Comparison of ENCODE assay signal across 38 cellular contexts in the genomic region with DNA sequence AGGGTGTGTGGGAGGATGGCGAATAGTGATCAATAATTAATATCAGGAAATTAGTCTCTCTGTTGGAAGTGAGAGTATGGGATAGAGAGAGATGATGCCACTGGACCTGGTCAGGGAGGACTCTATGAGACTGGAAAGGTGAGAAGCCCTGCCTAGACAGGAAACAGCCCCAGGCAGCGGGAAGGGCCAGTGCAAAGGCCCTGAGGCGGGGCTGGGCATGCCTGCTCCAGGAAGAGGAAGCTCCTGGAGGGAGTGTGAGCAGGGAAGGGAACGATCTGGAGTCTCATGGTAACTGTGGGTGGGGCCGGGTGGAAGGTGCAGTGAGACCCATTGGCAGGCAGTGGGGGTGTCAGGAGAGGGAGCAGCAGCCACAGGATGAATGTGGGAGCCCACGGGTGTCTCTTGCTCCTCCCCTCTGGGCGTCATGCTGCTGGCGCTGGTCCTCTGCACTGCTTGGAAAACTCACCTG. TPM values are rescaled to one million over a fixed set of nuclear protein-coding genes. Genes with fewer than 3 reads are reported as not detected.
DNase-seq lines count a peak whose midpoint lies in the region; ATAC-seq, FAIRE-seq and TF ChIP-seq lines count a peak whose summit lies in the region.
"Had no signal": no experiment of that assay in that cellular context is flagged by ENCODE, and none has a peak within 500 bp of the region (broad histone marks: within the 10 kb centered on the region; RNA-seq: fewer than 3 reads in every experiment).

No MANE protein-coding gene starts in this region.

- POLR2A ChIA-PET in HepG2 (lab: Yijun Ruan, JAX), result interaction anchor here (0.5 to 18.0 kb wide), 14 partner anchors 10 to 289 kb away, joined by 3 to 543 read pairs (median 6); a partner anchor contains a TSS

- H2BK15ac ChIP-seq in mesenchymal stem cell (ENCODE audit: low read depth, poor library complexity, severe bottlenecking), result no peak overlapping the region

- ATAC-seq in HepG2, result no peak
- no peak for ATAC-seq in right lobe of liver
- ATAC-seq in HG03045 (IDR thresholded peaks at IDR 0.05; ENCODE audit: unreplicated experiment), result no peak
- no peak for ATAC-seq in HG03175 (IDR thresholded peaks at IDR 0.05; ENCODE audit: unreplicated experiment)
- no peak for ATAC-seq in HG03108 (IDR thresholded peaks at IDR 0.05; ENCODE audit: unreplicated experiment)
- no peak for ATAC-seq in GM21786 (IDR thresholded peaks at IDR 0.05; ENCODE audit: unreplicated experiment)
- ATAC-seq: activated CD8-positive, alpha-beta memory T cell treated with anti-CD3 and anti-CD28 coated beads, Interleukin-2, amount 10 ng/mL, durations not matched to agents 7 days and 5 days; body of pancreas; naive thymus-derived CD8-positive, alpha-beta T cell; Right ventricle myocardium inferior; stimulated activated naive CD8-positive, alpha-beta T cell treated with anti-CD3 and anti-CD28 coated beads, Interleukin-15, amount 100 ng/mL, for 72 hours had no signal

- H2AFZ ChIP-seq in HepG2 (ENCODE audit: low read length), result no peak overlapping the region
- H2AFZ ChIP-seq in mesenchymal stem cell (ENCODE audit: low read depth, low read length), result no peak overlapping the region

- BruUV-seq in HepG2 (replicated peaks; lab: Mats Ljungman, UMichigan), result no TSS peak

- CTCF ChIA-PET in HepG2 (lab: Yijun Ruan, JAX; ENCODE audit: low intra/inter-chr PET ratio, low total read pairs), result interaction anchor here (1.3 kb wide), 1 partner anchor 33 kb away, joined by 4 read pairs; no protein-coding TSS in a partner anchor

- H3K27ac ChIP-seq in HepG2 (ENCODE audit: extremely low read length, insufficient read depth, low read length) (peak overlapping the region; percentile 48), right lobe of liver (no peak overlapping the region), mesenchymal stem cell (ENCODE audit: low read length, poor library complexity, severe bottlenecking) (no peak overlapping the region)
- H3K27ac ChIP-seq: adrenal gland, body of pancreas, ovary had no signal

- H2BK12ac ChIP-seq in mesenchymal stem cell (ENCODE audit: low read length in 2 of 2), result peak overlapping the region; percentile 21 to 84

- TF ChIP-seq CTCF in HepG2 (CRISPR knock-in tag; IDR thresholded peaks at IDR 0.05), result no peak
- TF ChIP-seq CTCF in right lobe of liver (IDR thresholded peaks at IDR 0.05), result no peak
- no peak for TF ChIP-seq CTCF in endothelial cell (IDR thresholded peaks at IDR 0.05; ENCODE audit: unreplicated experiment)

- peaks cover 15% of the 10 kb centered on the region; the same call in 1 of the 2 replicates for H4K20me1 ChIP-seq in HepG2 (ENCODE audit: insufficient read depth, low read length)

- H4K8ac ChIP-seq in mesenchymal stem cell (ENCODE audit: low read length), result no peak overlapping the region

- intact Hi-C loops in HepG2 (cut with micrococcal nuclease; ENCODE audit: unreplicated experiment), result no loop called here
- intact Hi-C loops in right lobe of liver (cut with DNase I), result no loop called here

- H3K9ac ChIP-seq in HepG2 (ENCODE audit: insufficient read depth, low read depth, low read length), result peak overlapping the region; percentile 50
- H3K9ac ChIP-seq in mesenchymal stem cell (ENCODE audit: low read length), result no peak overlapping the region

- H3K4me2 ChIP-seq in HepG2 (ENCODE audit: low read depth, low read length) (peak overlapping the region; percentile 87), mesenchymal stem cell (ENCODE audit: low read length, poor library complexity, severe bottlenecking) (no peak overlapping the region)
- H3K4me2 ChIP-seq: smooth muscle cell had no signal

- H3K4me3 ChIP-seq in HepG2 (replicated peaks in 1 of 3; ENCODE audit: insufficient read depth in 1 of 3, low read depth in 2 of 3, low read length in 3 of 3), result peak overlapping the region; percentile 24 to 66 (median 27); a peak in 4 of 6 replicates
- H3K4me3 ChIP-seq in right lobe of liver, result no peak overlapping the region
- H3K4me3 ChIP-seq in mesenchymal stem cell (ENCODE audit: insufficient read depth in 1 of 2, low read depth in 1 of 2, low read length in 2 of 2), result no peak overlapping the region
- H3K4me3 ChIP-seq: adrenal gland, body of pancreas, left ventricle myocardium inferior, MG63, ovary, smooth muscle cell had no signal

- H3K4ac ChIP-seq in mesenchymal stem cell (ENCODE audit: low read depth in 1 of 2, low read length in 2 of 2), result peak overlapping the region in 1 of 2 experiments; percentile 78

- peaks cover 74% of the 10 kb centered on the region for H3K4me1 ChIP-seq in HepG2 (ENCODE audit: insufficient read depth, low read length)
- H3K4me1 ChIP-seq in right lobe of liver, result peaks cover 0 to 20% (median 8%) of the 10 kb centered on the region in 4 donors
- peaks cover 54% of the 10 kb centered on the region for H3K4me1 ChIP-seq in mesenchymal stem cell (ENCODE audit: control insufficient read depth, insufficient read depth, low read depth, low read length)

- in situ Hi-C loops in HepG2 (cut with HindIII; ENCODE audit: extremely low pct_ligation_motif_present, low pct_unique_long_range_greater_than_20kb), result loop anchor here (10.0 kb wide), 1 partner anchor 1065 kb away; no protein-coding TSS in a partner anchor

- TF ChIP-seq EP300 in HepG2 (IDR thresholded peaks at IDR 0.05; ENCODE audit: low read depth in 2 of 2, low read length in 2 of 2), result no peak
- no peak for TF ChIP-seq EP300 in HepG2 (CRISPR knock-in tag; IDR thresholded peaks at IDR 0.05; ENCODE audit: borderline replicate concordance)

- no peaks in the 10 kb centered on the region; a peak in 1 of 5 replicates for H3K27me3 ChIP-seq in HepG2 (ENCODE audit: control insufficient read depth in 1 of 2, insufficient read depth in 2 of 2, low read length in 2 of 2)
- no peaks in the 10 kb centered on the region for H3K27me3 ChIP-seq in right lobe of liver
- H3K27me3 ChIP-seq in mesenchymal stem cell (ENCODE audit: control insufficient read depth in 1 of 2, insufficient read depth in 1 of 2, low read length in 2 of 2), result no peaks in the 10 kb centered on the region
- H3K27me3 ChIP-seq: adrenal gland, body of pancreas, MG63, ovary had no signal

- DNase-seq in HepG2 (ENCODE audit: low spot score), result no peak
- no peak for DNase-seq in right lobe of liver
- no peak for DNase-seq in endothelial cell (ENCODE audit: low spot score)
- no peak for DNase-seq in mesenchymal stem cell
- DNase-seq: activated CD4-positive, alpha-beta T cell treated with anti-CD3 and anti-CD28 coated beads, Interleukin-2, amount 10 ng/mL, durations not matched to agents 7 days and 5 days; activated CD8-positive, alpha-beta memory T cell treated with anti-CD3 and anti-CD28 coated beads, Interleukin-2, amount 10 ng/mL, durations not matched to agents 7 days and 5 days; activated naive CD4-positive, alpha-beta T cell treated with anti-CD3 and anti-CD28 coated beads for 36 hours; activated T-cell treated with anti-CD3 and anti-CD28 coated beads, Interleukin-2, amount 50 U/mL, for 48 hours; adrenal gland; body of pancreas; DMS53; effector CD8-positive, alpha-beta T cell; GOT3; hippocampal formation; left ventricle myocardium inferior; MG63; naive thymus-derived CD8-positive, alpha-beta T cell; NCI-H1417; NCI-H2081 treated with DMSO at 0.1 percent for 48 hours; NCI-H345; NCI-H774; ovary; retina; stimulated activated CD4-positive, alpha-beta T cell treated with anti-CD3 and anti-CD28 coated beads, Interleukin-1b, Interleukin-23, amount 100 ng/mL, for 48 hours; stimulated activated CD8-positive, alpha-beta memory T cell treated with anti-CD3 and anti-CD28 coated beads, Interleukin-4, amount 100 ng/mL, for 48 hours; stimulated activated naive CD8-positive, alpha-beta T cell treated with anti-CD3 and anti-CD28 coated beads, Interleukin-15, amount 100 ng/mL, for 72 hours had no signal

- no peaks in the 10 kb centered on the region for H3K9me3 ChIP-seq in HepG2 (ENCODE audit: low read length)
- no peaks in the 10 kb centered on the region for H3K9me3 ChIP-seq in right lobe of liver
- H3K9me3 ChIP-seq in mesenchymal stem cell (ENCODE audit: control insufficient read depth, low read length), result no peaks in the 10 kb centered on the region
- H3K9me3 ChIP-seq: adrenal gland, body of pancreas, left ventricle myocardium inferior, MG63, ovary had no signal

- peaks cover 6% of the 10 kb centered on the region for H3K27me3 Mint-ChIP-seq in endothelial cell (ENCODE audit: unreplicated experiment)

- H4K91ac ChIP-seq in mesenchymal stem cell (ENCODE audit: low read length), result no peak overlapping the region

- H2BK120ac ChIP-seq in mesenchymal stem cell (ENCODE audit: low read depth, low read length), result peak overlapping the region; percentile 54

- FAIRE-seq in HepG2 (lab: Jason Lieb, UNC), result no peak
- FAIRE-seq: A204.1, frontal cortex, G401.6 had no signal

- H3K18ac ChIP-seq in mesenchymal stem cell (ENCODE audit: low read depth in 1 of 2, low read length in 2 of 2), result peak overlapping the region; percentile 46 to 51

- no peak overlapping the region for H3K23ac ChIP-seq in mesenchymal stem cell (ENCODE audit: low read length in 2 of 2)

- H3K4me1 Mint-ChIP-seq in endothelial cell (ENCODE audit: unreplicated experiment), result peaks cover 21% of the 10 kb centered on the region

- peaks cover 29% of the 10 kb centered on the region for H3K79me2 ChIP-seq in HepG2 (ENCODE audit: insufficient read depth, low read length)

- peak overlapping the region; percentile 53 for H3K27ac Mint-ChIP-seq in endothelial cell (ENCODE audit: unreplicated experiment)
- H3K27ac Mint-ChIP-seq: activated CD4-positive, alpha-beta T cell treated with anti-CD3 and anti-CD28 coated beads, Interleukin-2, amount 10 ng/mL, durations not matched to agents 7 days and 5 days; activated CD8-positive, alpha-beta memory T cell treated with anti-CD3 and anti-CD28 coated beads, Interleukin-2, amount 10 ng/mL, durations not matched to agents 7 days and 5 days; activated naive CD4-positive, alpha-beta T cell treated with anti-CD3 and anti-CD28 coated beads for 36 hours; naive thymus-derived CD8-positive, alpha-beta T cell; stimulated activated naive CD8-positive, alpha-beta T cell treated with anti-CD3 and anti-CD28 coated beads, Interleukin-15, amount 100 ng/mL, for 72 hours; T-helper 2 cell treated with Interferon-gamma antibody and Interleukin-4, amounts not matched to agents 5 μg/mL and 100 μg/mL, for 36 hours had no signal

- H3K36me3 Mint-ChIP-seq in endothelial cell (ENCODE audit: low read depth, unreplicated experiment), result peaks cover 6% of the 10 kb centered on the region
- H3K36me3 Mint-ChIP-seq: activated CD8-positive, alpha-beta memory T cell treated with anti-CD3 and anti-CD28 coated beads, Interleukin-2, amount 10 ng/mL, durations not matched to agents 7 days and 5 days; naive thymus-derived CD8-positive, alpha-beta T cell had no signal

- H2AK5ac ChIP-seq in mesenchymal stem cell (ENCODE audit: low read length, severe bottlenecking), result peak overlapping the region; percentile 8

- H3K4me3 Mint-ChIP-seq in endothelial cell (ENCODE audit: unreplicated experiment), result no peak overlapping the region
- H3K4me3 Mint-ChIP-seq: activated CD4-positive, alpha-beta T cell treated with anti-CD3 and anti-CD28 coated beads, Interleukin-2, amount 10 ng/mL, durations not matched to agents 7 days and 5 days; activated CD8-positive, alpha-beta memory T cell treated with anti-CD3 and anti-CD28 coated beads, Interleukin-2, amount 10 ng/mL, durations not matched to agents 7 days and 5 days; activated naive CD4-positive, alpha-beta T cell treated with anti-CD3 and anti-CD28 coated beads for 36 hours; stimulated activated naive CD8-positive, alpha-beta T cell treated with anti-CD3 and anti-CD28 coated beads, Interleukin-15, amount 100 ng/mL, for 72 hours had no signal

- peak in 1 of 2 experiments; percentile 27; a peak in 2 of 4 replicates for TF ChIP-seq POLR2A in HepG2 (IDR thresholded peaks at IDR 0.05; ENCODE audit: insufficient read depth in 1 of 2, low read depth in 2 of 2, low read length in 2 of 2)
- TF ChIP-seq POLR2A in right lobe of liver (IDR thresholded peaks at IDR 0.05), result no peak

- no peaks in the 10 kb centered on the region for H3K9me3 Mint-ChIP-seq in endothelial cell (ENCODE audit: unreplicated experiment)
- H3K9me3 Mint-ChIP-seq: activated CD4-positive, alpha-beta T cell treated with anti-CD3 and anti-CD28 coated beads, Interleukin-2, amount 10 ng/mL, durations not matched to agents 7 days and 5 days; activated naive CD4-positive, alpha-beta T cell treated with anti-CD3 and anti-CD28 coated beads for 36 hours; naive thymus-derived CD8-positive, alpha-beta T cell; stimulated activated naive CD8-positive, alpha-beta T cell treated with anti-CD3 and anti-CD28 coated beads, Interleukin-15, amount 100 ng/mL, for 72 hours; T-helper 2 cell treated with Interferon-gamma antibody and Interleukin-4, amounts not matched to agents 5 μg/mL and 100 μg/mL, for 36 hours had no signal

- H2BK5ac ChIP-seq in mesenchymal stem cell (ENCODE audit: low read depth, low read length, poor library complexity, severe bottlenecking), result no peak overlapping the region

- 39% methylated on average over 7 of the region's 8 CpGs for WGBS in HepG2 (ENCODE audit: low lambda C conversion rate)
- 73% methylated on average over 4 of the region's 8 CpGs for WGBS in right lobe of liver (ENCODE audit: insufficient coverage, low coverage, low lambda C conversion rate, missing lambda C conversion rate)
- WGBS in mesenchymal stem cell, result 91% methylated on average over 8 of the region's 8 CpGs

- H3K36me3 ChIP-seq in HepG2 (replicated peaks in 1 of 2; ENCODE audit: control insufficient read depth in 1 of 2, insufficient read depth in 2 of 2, low read length in 2 of 2), result peaks cover 7 to 9% of the 10 kb centered on the region in 2 experiments
- peaks cover 0 to 1% (median 0%) of the 10 kb centered on the region in 4 donors for H3K36me3 ChIP-seq in right lobe of liver
- peaks cover 6 to 18% of the 10 kb centered on the region in 2 experiments for H3K36me3 ChIP-seq in mesenchymal stem cell (ENCODE audit: control insufficient read depth in 1 of 2, insufficient read depth in 2 of 2, low read depth in 1 of 2, low read length in 2 of 2)
- H3K36me3 ChIP-seq: MG63, ovary had no signal

- peaks cover 5% of the 10 kb centered on the region for H3K79me1 ChIP-seq in mesenchymal stem cell (replicated peaks; ENCODE audit: low read length, poor library complexity, severe bottlenecking)

- no peak for TF ChIP-seq RAD21 in HepG2 (CRISPR knock-in tag; IDR thresholded peaks at IDR 0.05)

- H3K14ac ChIP-seq in mesenchymal stem cell (ENCODE audit: low read length in 2 of 2), result no peak overlapping the region

RNA-seq across cellular contexts. Expression of a gene that starts 1.8 kb away (rescaled TPM):
- total RNA-seq in HepG2 (2016; rRNA removed; fragmentation: Illumina TruSeq; extraction: Trizol) (300 and 690 TPM in 2 replicates), right lobe of liver (1,000 to 10,000 TPM in 1 of 6 experiments, 100 to 1,000 TPM in 5; 504 to 1,394 (median 638) TPM), endothelial cell (ENCODE audit: unreplicated experiment) (40.6 TPM)
- total RNA-seq in HepG2 (2016; cell fraction: cytosol; rRNA removed; fragmentation: Illumina TruSeq; extraction: Trizol; ENCODE audit: low read depth), result 306 and 400 TPM in 2 replicates
- 277 and 657 TPM in 2 replicates for total RNA-seq in HepG2 (2016; cell fraction: insoluble cytoplasmic fraction; rRNA removed; fragmentation: Illumina TruSeq; extraction: Trizol)
- 267 and 341 TPM in 2 replicates for total RNA-seq in HepG2 (2016; cell fraction: membrane; rRNA removed; fragmentation: Illumina TruSeq; extraction: Trizol)
- total RNA-seq in HepG2 (2016; cell fraction: nucleus; rRNA removed; fragmentation: Illumina TruSeq; extraction: Trizol), result 478 and 575 TPM in 2 replicates
- polyA plus RNA-seq in HepG2 (2011; rRNA removed), result 1,005 and 1,077 TPM in 2 replicates
- polyA plus RNA-seq in HepG2 (2011; cell fraction: cytosol; rRNA removed), result 827 and 1,616 TPM in 2 replicates
- polyA plus RNA-seq in HepG2 (2011; cell fraction: nucleus; rRNA removed), result 530 and 563 TPM in 2 replicates
- 560 and 584 TPM in 2 replicates for polyA plus RNA-seq in HepG2 (2012)
- 569 and 650 TPM in 2 replicates for polyA plus RNA-seq in HepG2 (2016; cell fraction: cytosol; fragmentation: Illumina TruSeq; extraction: Trizol; ENCODE audit: low read depth)
- polyA plus RNA-seq in HepG2 (2016; cell fraction: insoluble cytoplasmic fraction; fragmentation: Illumina TruSeq; extraction: Trizol; ENCODE audit: low read depth), result 435 and 510 TPM in 2 replicates
- polyA plus RNA-seq in HepG2 (2016; cell fraction: membrane; fragmentation: Illumina TruSeq; extraction: Trizol; ENCODE audit: low read depth), result 388 and 429 TPM in 2 replicates
- 1,429 and 1,592 TPM in 2 replicates for polyA plus RNA-seq in HepG2 (2016; cell fraction: nucleus; fragmentation: Illumina TruSeq; extraction: Trizol; ENCODE audit: insufficient read depth, low read depth)
- polyA minus RNA-seq in HepG2 (2011; rRNA and poly(A)+ RNA removed; ENCODE audit: low replicate concordance), result 60.4 and 1,528 TPM in 2 replicates
- 688 and 730 TPM in 2 replicates for polyA minus RNA-seq in HepG2 (2011; cell fraction: cytosol; rRNA and poly(A)+ RNA removed)
- 130 and 153 TPM in 2 replicates for polyA minus RNA-seq in HepG2 (2011; cell fraction: nucleus; rRNA and poly(A)+ RNA removed)
- 817 TPM for polyA plus RNA-seq in mesenchymal stem cell (2013, experiment 1 of 2)
- polyA plus RNA-seq in mesenchymal stem cell (2013, experiment 2 of 2), result 846 TPM

RNA-seq across cellular contexts. Expression of a gene that starts 33.8 kb away (rescaled TPM):
- total RNA-seq in HepG2 (2016; rRNA removed; fragmentation: Illumina TruSeq; extraction: Trizol) (0.07 TPM in 1 of 2 replicates, not detected in the other), right lobe of liver (not detected), endothelial cell (ENCODE audit: unreplicated experiment) (not detected)
- total RNA-seq in HepG2 (2016; cell fraction: cytosol; rRNA removed; fragmentation: Illumina TruSeq; extraction: Trizol; ENCODE audit: low read depth), result not detected in 2 replicates
- not detected in 2 replicates for total RNA-seq in HepG2 (2016; cell fraction: insoluble cytoplasmic fraction; rRNA removed; fragmentation: Illumina TruSeq; extraction: Trizol)
- not detected in 2 replicates for total RNA-seq in HepG2 (2016; cell fraction: membrane; rRNA removed; fragmentation: Illumina TruSeq; extraction: Trizol)
- not detected in 2 replicates for total RNA-seq in HepG2 (2016; cell fraction: nucleus; rRNA removed; fragmentation: Illumina TruSeq; extraction: Trizol)
- not detected in 2 replicates for polyA plus RNA-seq in HepG2 (2011; rRNA removed)
- not detected in 2 replicates for polyA plus RNA-seq in HepG2 (2011; cell fraction: cytosol; rRNA removed)
- polyA plus RNA-seq in HepG2 (2011; cell fraction: nucleus; rRNA removed), result not detected in 2 replicates
- not detected in 2 replicates for polyA plus RNA-seq in HepG2 (2012)
- polyA plus RNA-seq in HepG2 (2016; cell fraction: cytosol; fragmentation: Illumina TruSeq; extraction: Trizol; ENCODE audit: low read depth), result not detected in 2 replicates
- polyA plus RNA-seq in HepG2 (2016; cell fraction: insoluble cytoplasmic fraction; fragmentation: Illumina TruSeq; extraction: Trizol; ENCODE audit: low read depth), result not detected in 2 replicates
- polyA plus RNA-seq in HepG2 (2016; cell fraction: membrane; fragmentation: Illumina TruSeq; extraction: Trizol; ENCODE audit: low read depth), result not detected in 2 replicates
- polyA plus RNA-seq in HepG2 (2016; cell fraction: nucleus; fragmentation: Illumina TruSeq; extraction: Trizol; ENCODE audit: insufficient read depth, low read depth), result not detected in 2 replicates
- not detected in 2 replicates for polyA minus RNA-seq in HepG2 (2011; rRNA and poly(A)+ RNA removed; ENCODE audit: low replicate concordance)
- polyA minus RNA-seq in HepG2 (2011; cell fraction: cytosol; rRNA and poly(A)+ RNA removed), result not detected in 2 replicates
- 0.25 TPM in 1 of 2 replicates, not detected in the other for polyA minus RNA-seq in HepG2 (2011; cell fraction: nucleus; rRNA and poly(A)+ RNA removed)
- polyA plus RNA-seq in mesenchymal stem cell (2013, experiment 1 of 2), result not detected
- not detected for polyA plus RNA-seq in mesenchymal stem cell (2013, experiment 2 of 2)
- total RNA-seq: activated CD4-positive, alpha-beta T cell treated with anti-CD3 and anti-CD28 coated beads, Interleukin-2, amount 10 ng/mL, durations not matched to agents 7 days and 5 days; activated CD8-positive, alpha-beta memory T cell treated with anti-CD3 and anti-CD28 coated beads, Interleukin-2, amount 10 ng/mL, durations not matched to agents 7 days and 5 days; activated naive CD4-positive, alpha-beta T cell treated with anti-CD3 and anti-CD28 coated beads for 36 hours; adrenal gland; cerebellum; frontal cortex; left ventricle myocardium inferior; naive thymus-derived CD8-positive, alpha-beta T cell; ovary; Right ventricle myocardium inferior; smooth muscle cell had no signal
- polyA plus RNA-seq: adrenal gland; naive thymus-derived CD8-positive, alpha-beta T cell; ovary; smooth muscle cell had no signal

RNA-seq across cellular contexts. Expression of a gene that starts 49.3 kb away (rescaled TPM):
- total RNA-seq in HepG2 (2016; rRNA removed; fragmentation: Illumina TruSeq; extraction: Trizol) (not detected in 2 replicates), right lobe of liver (not detected), endothelial cell (ENCODE audit: unreplicated experiment) (not detected)
- total RNA-seq in HepG2 (2016; cell fraction: cytosol; rRNA removed; fragmentation: Illumina TruSeq; extraction: Trizol; ENCODE audit: low read depth), result not detected in 2 replicates
- total RNA-seq in HepG2 (2016; cell fraction: insoluble cytoplasmic fraction; rRNA removed; fragmentation: Illumina TruSeq; extraction: Trizol), result not detected in 2 replicates
- total RNA-seq in HepG2 (2016; cell fraction: membrane; rRNA removed; fragmentation: Illumina TruSeq; extraction: Trizol), result not detected in 2 replicates
- total RNA-seq in HepG2 (2016; cell fraction: nucleus; rRNA removed; fragmentation: Illumina TruSeq; extraction: Trizol), result not detected in 2 replicates
- 0.16 TPM in 1 of 2 replicates, not detected in the other for polyA plus RNA-seq in HepG2 (2011; rRNA removed)
- polyA plus RNA-seq in HepG2 (2011; cell fraction: cytosol; rRNA removed), result not detected in 2 replicates
- not detected in 2 replicates for polyA plus RNA-seq in HepG2 (2011; cell fraction: nucleus; rRNA removed)
- not detected in 2 replicates for polyA plus RNA-seq in HepG2 (2012)
- polyA plus RNA-seq in HepG2 (2016; cell fraction: cytosol; fragmentation: Illumina TruSeq; extraction: Trizol; ENCODE audit: low read depth), result not detected in 2 replicates
- not detected in 2 replicates for polyA plus RNA-seq in HepG2 (2016; cell fraction: insoluble cytoplasmic fraction; fragmentation: Illumina TruSeq; extraction: Trizol; ENCODE audit: low read depth)
- not detected in 2 replicates for polyA plus RNA-seq in HepG2 (2016; cell fraction: membrane; fragmentation: Illumina TruSeq; extraction: Trizol; ENCODE audit: low read depth)
- not detected in 2 replicates for polyA plus RNA-seq in HepG2 (2016; cell fraction: nucleus; fragmentation: Illumina TruSeq; extraction: Trizol; ENCODE audit: insufficient read depth, low read depth)
- not detected in 2 replicates for polyA minus RNA-seq in HepG2 (2011; rRNA and poly(A)+ RNA removed; ENCODE audit: low replicate concordance)
- polyA minus RNA-seq in HepG2 (2011; cell fraction: cytosol; rRNA and poly(A)+ RNA removed), result not detected in 2 replicates
- not detected in 2 replicates for polyA minus RNA-seq in HepG2 (2011; cell fraction: nucleus; rRNA and poly(A)+ RNA removed)
- polyA plus RNA-seq in mesenchymal stem cell (2013, experiment 1 of 2), result not detected
- 0.18 TPM for polyA plus RNA-seq in mesenchymal stem cell (2013, experiment 2 of 2)
- total RNA-seq: activated CD4-positive, alpha-beta T cell treated with anti-CD3 and anti-CD28 coated beads, Interleukin-2, amount 10 ng/mL, durations not matched to agents 7 days and 5 days; activated CD8-positive, alpha-beta memory T cell treated with anti-CD3 and anti-CD28 coated beads, Interleukin-2, amount 10 ng/mL, durations not matched to agents 7 days and 5 days; activated naive CD4-positive, alpha-beta T cell treated with anti-CD3 and anti-CD28 coated beads for 36 hours; adrenal gland; body of pancreas; cerebellum; frontal cortex; left ventricle myocardium inferior; naive thymus-derived CD8-positive, alpha-beta T cell; ovary; Right ventricle myocardium inferior; smooth muscle cell had no signal
- polyA plus RNA-seq: adrenal gland; esophagus; naive thymus-derived CD8-positive, alpha-beta T cell; ovary; smooth muscle cell had no signal

Comparison
In these comparisons a context has a peak if more than half of its experiments do, and no peak if none do; other contexts are left out.
1. H3K4me3 ChIP-seq: peak in HepG2 (3 of 3); none in right lobe of liver (0 of 3) and mesenchymal stem cell (0 of 2).